ENCODE assay signal across 27 cellular contexts in the genomic region with DNA sequence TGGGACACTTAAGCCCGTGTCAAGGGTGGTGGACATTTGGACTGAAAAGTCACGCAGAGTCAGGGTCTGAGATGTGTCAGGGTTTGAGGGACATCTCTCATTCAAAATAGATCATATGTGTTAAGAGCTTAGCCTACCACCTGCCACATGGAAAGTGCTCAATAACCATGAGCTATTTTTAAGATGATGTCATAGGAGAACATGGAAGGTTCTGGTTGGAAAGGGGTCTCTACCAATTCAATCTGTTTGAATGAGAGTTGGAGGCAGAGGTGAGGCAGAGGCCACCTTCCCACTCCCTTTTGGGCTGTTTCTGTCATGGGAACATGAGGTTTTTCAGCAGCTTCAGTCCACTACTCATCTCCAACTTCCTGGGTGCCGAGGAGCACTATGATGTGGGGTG.
"Had no signal": no experiment of that assay in that cellular context is flagged by ENCODE, and none has a peak within 500 bp of the region (broad histone marks: within the 10 kb centered on the region; RNA-seq: fewer than 3 reads in every experiment).

No MANE protein-coding gene starts in this region.

- H3K9me3 ChIP-seq: stomach, suprapubic skin, testis, thoracic aorta, thyroid gland, tibial artery, tibial nerve, transverse colon, upper lobe of left lung, upper lobe of right lung, uterus, vagina had no signal

- H3K27ac ChIP-seq: stomach, suprapubic skin, testis, thoracic aorta, thyroid gland, tibial artery, tibial nerve, transverse colon, upper lobe of left lung, upper lobe of right lung, uterus, vagina had no signal

- DNase-seq: stimulated activated CD4-positive, alpha-beta T cell treated with anti-CD3 and anti-CD28 coated beads, Interleukin-2, amount 100 ng/mL, for 48 hours; stimulated activated CD4-positive, alpha-beta T cell treated with anti-CD3 and anti-CD28 coated beads, Interleukin-4, amount 100 ng/mL, for 1 hour; stimulated activated CD4-positive, alpha-beta T cell treated with anti-CD3 and anti-CD28 coated beads, Interleukin-4, amount 100 ng/mL, for 24 hours; stimulated activated CD4-positive, alpha-beta T cell treated with anti-CD3 and anti-CD28 coated beads, Interleukin-4, amount 100 ng/mL, for 4 hours; stimulated activated CD8-positive, alpha-beta memory T cell treated with anti-CD3 and anti-CD28 coated beads, Interleukin-4, amount 100 ng/mL, for 48 hours; stimulated activated naive B cell treated with anti-CD40 and anti-IgM and Interleukin-4, amounts not matched to agents 10 μg/mL and 1 μg/mL and 100 μg/mL, for 72 hours; stimulated activated naive CD4-positive, alpha-beta T cell; stimulated activated naive CD4-positive, alpha-beta T cell treated with Interleukin-2 at 50 U/mL for 16 hours; stimulated activated naive CD8-positive, alpha-beta T cell treated with anti-CD3 and anti-CD28 coated beads, Interleukin-15, amount 100 ng/mL, for 72 hours; stimulated activated naive CD8-positive, alpha-beta T cell treated with anti-CD3 and anti-CD28 coated beads, Interleukin-15, Interleukin-2, amounts not matched to agents 100 U/mL and 50 U/mL, for 24 hours; stomach; substantia nigra; testis; thyroid gland; tibial artery; transverse colon; trophoblast cell; upper lobe of left lung; upper lobe of right lung; uterus had no signal

- ATAC-seq: stimulated activated effector memory CD8-positive, alpha-beta T cell treated with anti-CD3 and anti-CD28 coated beads, Interleukin-12 subunit alpha, Interleukin-12 subunit beta, amount 100 ng/mL, for 72 hours; stimulated activated memory B cell treated with anti-CD40 and anti-IgM and Interleukin-4, amounts not matched to agents 10 μg/mL and 1 μg/mL and 100 μg/mL, for 72 hours; stimulated activated naive B cell treated with anti-CD40 and anti-IgM and Interleukin-4, amounts not matched to agents 10 μg/mL and 1 μg/mL and 100 μg/mL, for 72 hours; stimulated activated naive CD8-positive, alpha-beta T cell treated with anti-CD3 and anti-CD28 coated beads, Interleukin-15, amount 100 ng/mL, for 72 hours; stimulated activated naive CD8-positive, alpha-beta T cell treated with anti-CD3 and anti-CD28 coated beads, Interleukin-15, Interleukin-2, amounts not matched to agents 100 U/mL and 50 U/mL, for 24 hours; upper lobe of right lung had no signal

- FAIRE-seq: urothelium cell line had no signal

- H3K4me3 ChIP-seq: stomach, suprapubic skin, testis, thoracic aorta, thyroid gland, tibial artery, tibial nerve, transverse colon, upper lobe of left lung, upper lobe of right lung, uterus, vagina had no signal

- H3K27me3 ChIP-seq: testis, thyroid gland, tibial nerve, upper lobe of left lung, uterus, vagina had no signal

- H3K36me3 ChIP-seq: stomach, suprapubic skin, thoracic aorta, thyroid gland, tibial artery, tibial nerve, transverse colon, upper lobe of left lung, upper lobe of right lung, uterus, vagina had no signal

- H3K4me1 ChIP-seq: stomach, suprapubic skin, testis, thyroid gland, tibial artery, tibial nerve, transverse colon, upper lobe of left lung, upper lobe of right lung, uterus, vagina had no signal
